In genomic region chr6:168088161-168089106, GRCh38 we compare ENCODE assay signal across 11 cellular contexts. TPM values are rescaled to one million over a fixed set of nuclear protein-coding genes. Genes with fewer than 3 reads are reported as not detected.
DNase-seq lines count a peak whose midpoint lies in the region; ATAC-seq and TF ChIP-seq lines count a peak whose summit lies in the region.
"Had no signal": no experiment of that assay in that cellular context is flagged by ENCODE, and none has a peak within 500 bp of the region (broad histone marks: within the 10 kb centered on the region; RNA-seq: fewer than 3 reads in every experiment).

No MANE protein-coding gene starts in this region.

- 42 to 55% methylated on average over 20 of the region's 20 CpGs for WGBS in heart right ventricle, 2 donors
- WGBS in ovary, 3 donors: 22 to 29% (median 25%) methylated on average over 20 of the region's 20 CpGs

- no peaks in the 10 kb centered on the region for H3K27me3 ChIP-seq in Peyer's patch
- H3K27me3 ChIP-seq in heart right ventricle: no peaks in the 10 kb centered on the region
- H3K27me3 ChIP-seq in ovary: no peaks in the 10 kb centered on the region

- TF ChIP-seq POLR2A in Peyer's patch (IDR thresholded peaks at IDR 0.05): no peak
- TF ChIP-seq POLR2A in ovary (IDR thresholded peaks at IDR 0.05): no peak

- TF ChIP-seq CTCF in Peyer's patch (IDR thresholded peaks at IDR 0.05) (no peak), heart right ventricle (IDR thresholded peaks at IDR 0.05) (no peak), ovary (IDR thresholded peaks at IDR 0.05) (no peak)

- peak; percentile 77 for DNase-seq in COLO829 (ENCODE audit: low spot score)
- peak in 2 of 3 donors; percentile 81 to 85 for DNase-seq in Peyer's patch
- peak in 1 of 2 donors; percentile 48 for DNase-seq in heart right ventricle
- DNase-seq in ovary: peak; percentile 56 to 83 (median 74)
- no peak for DNase-seq in DMS79 (lab: John Stamatoyannopoulos, UW)
- DNase-seq in activated CD4-positive, alpha-beta T cell treated with anti-CD3 and anti-CD28 coated beads for 1 hour: no peak
- DNase-seq: NK-92 treated with Interleukin-12 subunit alpha and Interleukin-12 subunit beta, amount 100 ng/mL, for 24 hours had no signal

- H3K36me3 ChIP-seq in Peyer's patch: no peaks in the 10 kb centered on the region
- no peaks in the 10 kb centered on the region for H3K36me3 ChIP-seq in heart right ventricle
- H3K36me3 ChIP-seq in ovary: no peaks in the 10 kb centered on the region

- H3K27ac ChIP-seq in Peyer's patch: peak overlapping the region in 3 of 4 donors; percentile 36 to 87 (median 65)
- peak overlapping the region in 2 of 10 donors; percentile 4 to 25 for H3K27ac ChIP-seq in heart right ventricle
- H3K27ac ChIP-seq in ovary: no peak overlapping the region

- peaks cover 0 to 17% (median 2%) of the 10 kb centered on the region in 4 donors for H3K4me1 ChIP-seq in Peyer's patch
- H3K4me1 ChIP-seq in heart right ventricle: peaks cover 0 to 17% (median 12%) of the 10 kb centered on the region in 9 donors
- peaks cover 9% of the 10 kb centered on the region for H3K4me1 ChIP-seq in ovary (ENCODE audit: insufficient read depth)

- intact Hi-C loops in heart right ventricle (cut with DNase I): no loop called here
- intact Hi-C loops in ovary (cut with DNase I): no loop called here

- H3K9me3 ChIP-seq in Peyer's patch (no peaks in the 10 kb centered on the region), heart right ventricle (peaks cover 0 to 8% (median 0%) of the 10 kb centered on the region in 11 donors), ovary (no peaks in the 10 kb centered on the region)

- ATAC-seq in heart right ventricle: peak in 7 of 8 donors; percentile 37 to 77 (median 54)
- no peak for ATAC-seq in GM21717 (IDR thresholded peaks at IDR 0.05; ENCODE audit: unreplicated experiment)
- no peak for ATAC-seq in HG02840 (IDR thresholded peaks at IDR 0.05; ENCODE audit: low FRiP score, unreplicated experiment)

- no peak overlapping the region for H3K4me3 ChIP-seq in Peyer's patch
- H3K4me3 ChIP-seq in heart right ventricle: no peak overlapping the region
- no peak overlapping the region for H3K4me3 ChIP-seq in ovary

- no peak for TF ChIP-seq EP300 in ovary (IDR thresholded peaks at IDR 0.05)

RNA-seq across cellular contexts. Expression of gene FRMD1, which starts 9.4 kb away (rescaled TPM):
- total RNA-seq in Peyer's patch (10 to 100 TPM in 3 of 4 donors, 1 to 10 TPM in 1; 1.7 to 28.7 (median 15.7) TPM), heart right ventricle (1 to 10 TPM in 1 of 10 donors, under 1 TPM in 5, not detected in 4; 0.15 to 1.3 (median 0.24) TPM), ovary (under 1 TPM in 5 of 7 donors, not detected in 2; 0.20 to 0.48 (median 0.31) TPM)
- polyA plus RNA-seq in heart right ventricle (under 1 TPM; 0.12 to 0.22 TPM), ovary (under 1 TPM; 0.10 to 0.36 TPM)
- total RNA-seq: HT1080, lung microvascular endothelial cell had no signal

Comparison
In these comparisons a context has a peak if more than half of its experiments do, and no peak if none do; other contexts are left out.
1. DNase-seq: peak in COLO829 (single experiment), Peyer's patch (2 of 3) and ovary (5 of 5); none in DMS79 (single experiment) and activated CD4-positive, alpha-beta T cell treated with anti-CD3 and anti-CD28 coated beads for 1 hour (single experiment).
2. H3K27ac ChIP-seq: peak in Peyer's patch (3 of 4); none in ovary (0 of 2).
3. ATAC-seq: peak in heart right ventricle (7 of 8); none in GM21717 (single experiment) and HG02840 (single experiment).